Comparison of ENCODE assay signal across 18 cellular contexts in genomic region chr1:159977364-159978106, GRCh38. TPM values are rescaled to one million over a fixed set of nuclear protein-coding genes. Genes with fewer than 3 reads are reported as not detected.
DNase-seq lines count a peak whose midpoint lies in the region; ATAC-seq and TF ChIP-seq lines count a peak whose summit lies in the region.
"Had no signal": no experiment of that assay in that cellular context is flagged by ENCODE, and none has a peak within 500 bp of the region (broad histone marks: within the 10 kb centered on the region; RNA-seq: fewer than 3 reads in every experiment).

No MANE protein-coding gene starts in this region.

- no peak for TF ChIP-seq POLR2A in vagina (IDR thresholded peaks at IDR 0.05)

- CTCF ChIA-PET in activated CD8-positive, alpha-beta memory T cell treated with anti-CD3 and anti-CD28 coated beads, Interleukin-2, amount 10 ng/mL, durations not matched to agents 7 days and 5 days (lab: Charles Lee): interaction anchor here (1.9 kb wide), 1 partner anchor 30 kb away, joined by 5 read pairs; no protein-coding TSS in a partner anchor

- TF ChIP-seq CTCF in WERI-Rb-1 (IDR thresholded peaks at IDR 0.05; ENCODE audit: low read depth, low read length) (no peak), vagina (IDR thresholded peaks at IDR 0.05) (no peak)

- no peaks in the 10 kb centered on the region for H3K9me3 Mint-ChIP-seq in activated CD8-positive, alpha-beta memory T cell treated with anti-CD3 and anti-CD28 coated beads, Interleukin-2, amount 10 ng/mL, durations not matched to agents 7 days and 5 days (ENCODE audit: low read depth)
- H3K9me3 Mint-ChIP-seq: CD8-positive, alpha-beta memory T cell; IgD-negative memory B cell had no signal

- no peaks in the 10 kb centered on the region for H3K4me1 Mint-ChIP-seq in activated CD8-positive, alpha-beta memory T cell treated with anti-CD3 and anti-CD28 coated beads, Interleukin-2, amount 10 ng/mL, durations not matched to agents 7 days and 5 days
- H3K4me1 Mint-ChIP-seq: CD8-positive, alpha-beta memory T cell; IgD-negative memory B cell had no signal

- peaks cover 42% of the 10 kb centered on the region for H3K27me3 Mint-ChIP-seq in activated CD8-positive, alpha-beta memory T cell treated with anti-CD3 and anti-CD28 coated beads, Interleukin-2, amount 10 ng/mL, durations not matched to agents 7 days and 5 days

- no peak overlapping the region for H3K4me3 Mint-ChIP-seq in activated CD8-positive, alpha-beta memory T cell treated with anti-CD3 and anti-CD28 coated beads, Interleukin-2, amount 10 ng/mL, durations not matched to agents 7 days and 5 days
- H3K4me3 Mint-ChIP-seq: CD8-positive, alpha-beta memory T cell; IgD-negative memory B cell had no signal

- H3K4me3 ChIP-seq in WERI-Rb-1 (ENCODE audit: low read depth, low read length) (no peak overlapping the region), vagina (no peak overlapping the region)

- H3K9me3 ChIP-seq in WERI-Rb-1 (ENCODE audit: severe bottlenecking) (peaks cover 8% of the 10 kb centered on the region), vagina (no peaks in the 10 kb centered on the region)
- H3K9me3 ChIP-seq: Caco-2 had no signal

- intact Hi-C loops in vagina (cut with DNase I): no loop called here

- H3K4me1 ChIP-seq in vagina: no peaks in the 10 kb centered on the region

- no peak overlapping the region for H3K27ac Mint-ChIP-seq in activated CD8-positive, alpha-beta memory T cell treated with anti-CD3 and anti-CD28 coated beads, Interleukin-2, amount 10 ng/mL, durations not matched to agents 7 days and 5 days
- H3K27ac Mint-ChIP-seq: CD8-positive, alpha-beta memory T cell; IgD-negative memory B cell had no signal

- no peaks in the 10 kb centered on the region for H3K36me3 Mint-ChIP-seq in activated CD8-positive, alpha-beta memory T cell treated with anti-CD3 and anti-CD28 coated beads, Interleukin-2, amount 10 ng/mL, durations not matched to agents 7 days and 5 days
- H3K36me3 Mint-ChIP-seq: CD8-positive, alpha-beta memory T cell; IgD-negative memory B cell had no signal

- ATAC-seq in activated CD8-positive, alpha-beta memory T cell treated with anti-CD3 and anti-CD28 coated beads, Interleukin-2, amount 10 ng/mL, durations not matched to agents 7 days and 5 days: no peak

- peak; percentile 22 for DNase-seq in activated CD8-positive, alpha-beta memory T cell treated with anti-CD3 and anti-CD28 coated beads, Interleukin-2, amount 10 ng/mL, durations not matched to agents 7 days and 5 days
- DNase-seq in activated CD8-positive, alpha-beta memory T cell treated with anti-CD3 and anti-CD28 coated beads for 24 hours: no peak
- DNase-seq in WERI-Rb-1 (peak; percentile 6), islet precursor cell (peak; percentile 23), vagina (ENCODE audit: extremely low spot score in 2 of 2) (peak; percentile 77 to 84), NCI-H2227 treated with DMSO at 0.1 percent for 48 hours (lab: John Stamatoyannopoulos, UW) (no peak), occipital lobe (lab: John Stamatoyannopoulos, UW) (no peak), anterior cingulate cortex (lab: John Stamatoyannopoulos, UW) (no peak)
- DNase-seq: Caco-2; CD8-positive, alpha-beta memory T cell; DND-41; GF-D8; HCEC 1CT had no signal

- H3K27ac ChIP-seq in WERI-Rb-1: no peak overlapping the region
- H3K27ac ChIP-seq in vagina: no peak overlapping the region
- H3K27ac ChIP-seq: 22Rv1 had no signal

- no peaks in the 10 kb centered on the region for H3K27me3 ChIP-seq in WERI-Rb-1 (ENCODE audit: insufficient read depth, low read depth, severe bottlenecking)
- H3K27me3 ChIP-seq in vagina: no peaks in the 10 kb centered on the region

- H3K36me3 ChIP-seq in WERI-Rb-1: no peaks in the 10 kb centered on the region
- H3K36me3 ChIP-seq in vagina: no peaks in the 10 kb centered on the region

RNA-seq across cellular contexts. Expression of gene SLAMF9, which starts 23.5 kb away (rescaled TPM):
- not detected for total RNA-seq in activated CD8-positive, alpha-beta memory T cell treated with anti-CD3 and anti-CD28 coated beads, Interleukin-2, amount 10 ng/mL, durations not matched to agents 7 days and 5 days
- total RNA-seq in vagina (not detected), occipital lobe (not detected)
- total RNA-seq: A673; CD8-positive, alpha-beta memory T cell; H1; HT-29 had no signal

RNA-seq across cellular contexts. Expression of gene IGSF9, which starts 32.1 kb away (rescaled TPM):
- not detected for total RNA-seq in activated CD8-positive, alpha-beta memory T cell treated with anti-CD3 and anti-CD28 coated beads, Interleukin-2, amount 10 ng/mL, durations not matched to agents 7 days and 5 days
- 5.6 TPM for total RNA-seq in vagina
- total RNA-seq in occipital lobe: 5.9 TPM

RNA-seq across cellular contexts. Expression of gene TAGLN2, which starts 52.2 kb away (rescaled TPM):
- total RNA-seq in activated CD8-positive, alpha-beta memory T cell treated with anti-CD3 and anti-CD28 coated beads, Interleukin-2, amount 10 ng/mL, durations not matched to agents 7 days and 5 days: 100 to 1,000 TPM; 479 to 513 TPM
- 290 TPM for total RNA-seq in vagina
- total RNA-seq in occipital lobe: 28.1 TPM

RNA-seq across cellular contexts. Expression of gene PIGM, which starts 54.3 kb away (rescaled TPM):
- 1 to 10 TPM; 5.3 to 5.9 TPM for total RNA-seq in activated CD8-positive, alpha-beta memory T cell treated with anti-CD3 and anti-CD28 coated beads, Interleukin-2, amount 10 ng/mL, durations not matched to agents 7 days and 5 days
- total RNA-seq in vagina (2.7 TPM), occipital lobe (9.5 TPM)

Comparison
In these comparisons a context has a peak if more than half of its experiments do, and no peak if none do; other contexts are left out.
1. DNase-seq: peak in activated CD8-positive, alpha-beta memory T cell treated with anti-CD3 and anti-CD28 coated beads, Interleukin-2, amount 10 ng/mL, durations not matched to agents 7 days and 5 days (single experiment), WERI-Rb-1 (single experiment), islet precursor cell (single experiment) and vagina (2 of 2); none in activated CD8-positive, alpha-beta memory T cell treated with anti-CD3 and anti-CD28 coated beads for 24 hours (single experiment), NCI-H2227 treated with DMSO at 0.1 percent for 48 hours (single experiment), occipital lobe (single experiment) and anterior cingulate cortex (0 of 58).